ENCODE assay signal across 8 cellular contexts in the genomic region with DNA sequence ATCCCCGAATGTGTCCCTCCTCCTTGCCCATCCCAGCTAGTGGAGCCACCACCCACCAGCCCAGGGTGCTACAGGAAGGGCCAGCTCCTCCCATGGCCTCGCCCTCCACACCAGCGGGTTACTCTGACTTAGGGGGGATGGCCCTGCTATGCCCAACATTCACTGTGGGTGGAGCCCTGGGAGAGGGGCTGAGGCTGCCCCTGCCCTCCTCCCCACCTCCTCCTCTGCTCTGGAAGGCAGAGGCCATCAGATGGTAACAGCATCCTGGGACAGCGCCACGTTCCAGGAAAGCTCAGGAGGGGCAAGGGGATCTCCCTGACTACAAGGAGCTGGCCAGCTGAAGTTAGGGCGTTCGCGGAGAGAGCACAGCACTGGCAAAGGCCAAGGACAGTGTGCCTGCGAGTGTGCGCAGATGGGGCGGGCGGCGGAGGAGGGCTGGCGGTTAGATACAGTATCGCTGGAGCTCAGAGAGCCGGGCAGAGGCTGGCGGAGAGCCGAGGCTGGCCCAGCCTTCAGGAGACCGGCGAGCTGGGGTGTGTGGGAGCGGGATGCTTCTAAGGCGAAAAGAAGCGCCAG. TPM values are rescaled to one million over a fixed set of nuclear protein-coding genes. Genes with fewer than 3 reads are reported as not detected.
DNase-seq lines count a peak whose midpoint lies in the region; ATAC-seq and TF ChIP-seq lines count a peak whose summit lies in the region.

No MANE protein-coding gene starts in this region.

- H3K4me1 ChIP-seq in A673 (ENCODE audit: insufficient read depth, low read length, poor library complexity, severe bottlenecking) = no peaks in the 10 kb centered on the region

- H3K9me3 ChIP-seq in A673 (ENCODE audit: low read depth, low read length, poor library complexity, severe bottlenecking) = no peaks in the 10 kb centered on the region

- BruUV-seq in A673 (replicated peaks; lab: Mats Ljungman, UMichigan) = no TSS peak

- ATAC-seq in HG02981 (IDR thresholded peaks at IDR 0.05; ENCODE audit: unreplicated experiment) = no peak

- in situ Hi-C loops in Caki2 (cut with HindIII; ENCODE audit: low pct_unique_long_range_greater_than_20kb, low sequenced_read_pairs) = no loop called here

- CTCF ChIA-PET in A673 (lab: Charles Lee) = no interaction called here

- H3K4me3 Mint-ChIP-seq in nephron = peak overlapping the region; percentile 75 to 79 (median 79)

- H3K27me3 Mint-ChIP-seq in nephron (ENCODE audit: low read depth) = peaks cover 89% of the 10 kb centered on the region

- H3K36me3 Mint-ChIP-seq in nephron (ENCODE audit: low read depth) = no peaks in the 10 kb centered on the region

- DNase-seq in Caki2 (ENCODE audit: low read depth) = peak; percentile 40
- DNase-seq in NCI-H1105 (lab: John Stamatoyannopoulos, UW) = peak; percentile 14
- peak; percentile 36 for DNase-seq in astrocyte of the hippocampus (ENCODE audit: low read depth, low spot score)
- DNase-seq in AG20443 (ENCODE audit: low spot score) = no peak
- DNase-seq in SKM-1 treated with dmso at 0.1 percent for 144 hours (lab: John Stamatoyannopoulos, UW; ENCODE audit: unreplicated experiment) = no peak
- no peak for DNase-seq in A673 (ENCODE audit: low spot score)

- H3K27me3 ChIP-seq in A673 (replicated peaks; ENCODE audit: insufficient read depth, low read depth, low read length, poor library complexity) = peaks cover 69% of the 10 kb centered on the region

- H3K4me3 ChIP-seq in A673 (ENCODE audit: low read depth, low read length, poor library complexity, severe bottlenecking) = no peak overlapping the region

- no peaks in the 10 kb centered on the region for H3K36me3 ChIP-seq in A673 (ENCODE audit: insufficient read depth, low read length, poor library complexity, severe bottlenecking)

- no peak overlapping the region for H3K27ac Mint-ChIP-seq in nephron

- intact Hi-C loops in A673 (cut with micrococcal nuclease; ENCODE audit: unreplicated experiment) = no loop called here

- peaks cover 8% of the 10 kb centered on the region for H3K9me3 Mint-ChIP-seq in nephron

- no peak for TF ChIP-seq CTCF in nephron (IDR thresholded peaks at IDR 0.05; ENCODE audit: unreplicated experiment in 3 of 3)
- no peak for TF ChIP-seq CTCF in A673 (conservative IDR thresholded peaks at IDR 0.05; ENCODE audit: low read depth, low read length)

- no peaks in the 10 kb centered on the region for H3K4me1 Mint-ChIP-seq in nephron

- H3K27ac ChIP-seq in A673 (ENCODE audit: low read depth, low read length, poor library complexity, severe bottlenecking) = no peak overlapping the region

- POLR2A ChIA-PET in A673 (lab: Charles Lee; ENCODE audit: low non-redundant PET) = no interaction called here

RNA-seq across cellular contexts. Expression of a gene that starts 1.5 kb away (rescaled TPM):
- 3.4 and 6.5 TPM in 2 replicates for total RNA-seq in Caki2 (2014; rRNA removed; shearing (Covaris generic); ENCODE audit: low replicate concordance)
- total RNA-seq in A673 (2021) = not detected in 2 replicates

Comparison
In these comparisons a context has a peak if more than half of its experiments do, and no peak if none do; other contexts are left out.
1. DNase-seq: peak in Caki2 (single experiment), NCI-H1105 (single experiment) and astrocyte of the hippocampus (single experiment); none in AG20443 (single experiment), SKM-1 treated with dmso at 0.1 percent for 144 hours (single experiment) and A673 (single experiment).